ENCODE assay signal across 1 cellular context in genomic region chr20:33278700-33279099, GRCh38.
TF ChIP-seq lines count a peak whose summit lies in the region.

No MANE protein-coding gene starts in this region.

TF ChIP-seq in HepG2, 621 proteins besides CTCF, POLR2A, EP300 and RAD21 (continued from another document and continues in another):
- TF ChIP-seq ZBTB34 (CRISPR knock-in tag; IDR thresholded peaks at IDR 0.05) (no peak), ZNF256 (CRISPR knock-in tag; conservative IDR thresholded peaks at IDR 0.05) (no peak), SRSF4 (IDR thresholded peaks at IDR 0.05; ENCODE audit: low read depth, low read length, poor library complexity, severe bottlenecking) (no peak), NCOA5 (CRISPR knock-in tag; IDR thresholded peaks at IDR 0.05) (no peak), ZEB1 (IDR thresholded peaks at IDR 0.05; ENCODE audit: insufficient replicate concordance, low read depth) (no peak), ARID5B (CRISPR knock-in tag; IDR thresholded peaks at IDR 0.05) (peak; percentile 31; the same call in 1 of the 2 replicates), RXRB (CRISPR knock-in tag; IDR thresholded peaks at IDR 0.05; ENCODE audit: borderline replicate concordance) (peak; percentile 80), ZBED4 (CRISPR knock-in tag; IDR thresholded peaks at IDR 0.05; ENCODE audit: borderline replicate concordance) (no peak; the same call in 1 of the 2 replicates), KLF16 (CRISPR knock-in tag; IDR thresholded peaks at IDR 0.05) (no peak), SOX13 (IDR thresholded peaks at IDR 0.05) (no peak), SOX13 (CRISPR knock-in tag; conservative IDR thresholded peaks at IDR 0.05 in 1 of 2, IDR thresholded peaks at IDR 0.05 in 1 of 2) (peak in 1 of 2 experiments; percentile 19; a peak in 1 of 4 replicates), NFIB (CRISPR knock-in tag; IDR thresholded peaks at IDR 0.05; ENCODE audit: borderline replicate concordance) (no peak), MZF1 (CRISPR knock-in tag; IDR thresholded peaks at IDR 0.05; ENCODE audit: borderline replicate concordance) (no peak), ZNF7 (CRISPR knock-in tag; IDR thresholded peaks at IDR 0.05) (no peak), SRSF9 (IDR thresholded peaks at IDR 0.05; ENCODE audit: borderline replicate concordance, insufficient read depth, low read depth, low read length, poor library complexity, severe bottlenecking) (no peak), NR2F6 (IDR thresholded peaks at IDR 0.05) (peak; percentile 82), NR2F6 (CRISPR knock-in tag; IDR thresholded peaks at IDR 0.05) (peak; percentile 79), PAXIP1 (CRISPR knock-in tag; conservative IDR thresholded peaks at IDR 0.05) (no peak; the same call in 1 of the 2 replicates), RBFOX2 (IDR thresholded peaks at IDR 0.05; ENCODE audit: low read depth, low read length) (no peak), IKZF4 (CRISPR knock-in tag; IDR thresholded peaks at IDR 0.05; ENCODE audit: borderline replicate concordance, low read depth, not compliant biosample characterization) (no peak), RBM22 (optimal IDR thresholded peaks at IDR 0.05; ENCODE audit: low read length) (no peak), ZNF784 (CRISPR knock-in tag; IDR thresholded peaks at IDR 0.05; ENCODE audit: borderline replicate concordance) (no peak), ZNF782 (CRISPR knock-in tag; IDR thresholded peaks at IDR 0.05; ENCODE audit: borderline replicate concordance) (no peak), ZNF3 (CRISPR knock-in tag; IDR thresholded peaks at IDR 0.05) (no peak), TEAD3 (CRISPR knock-in tag; optimal IDR thresholded peaks at IDR 0.05; ENCODE audit: borderline replicate concordance) (peak; percentile 48), KLF15 (CRISPR knock-in tag; IDR thresholded peaks at IDR 0.05; ENCODE audit: borderline replicate concordance) (no peak), TEF (CRISPR knock-in tag; IDR thresholded peaks at IDR 0.05) (no peak), HOMEZ (CRISPR knock-in tag; IDR thresholded peaks at IDR 0.05; ENCODE audit: low read depth) (no peak), PHF8 (CRISPR knock-in tag; IDR thresholded peaks at IDR 0.05) (no peak), ZNF382 (CRISPR knock-in tag; IDR thresholded peaks at IDR 0.05; ENCODE audit: borderline replicate concordance) (no peak), MAX (IDR thresholded peaks at IDR 0.05) (no peak), ZNF768 (CRISPR knock-in tag; IDR thresholded peaks at IDR 0.05) (no peak), ZNF558 (CRISPR knock-in tag; IDR thresholded peaks at IDR 0.05; ENCODE audit: borderline replicate concordance) (no peak), DPF2 (CRISPR knock-in tag; IDR thresholded peaks at IDR 0.05; ENCODE audit: borderline replicate concordance, low read depth) (no peak), ZNF629 (CRISPR knock-in tag; conservative IDR thresholded peaks at IDR 0.05) (peak; percentile 22; the same call in 1 of the 2 replicates), TSC22D2 (CRISPR knock-in tag; IDR thresholded peaks at IDR 0.05; ENCODE audit: borderline replicate concordance) (no peak), RBM39 (IDR thresholded peaks at IDR 0.05; ENCODE audit: low read depth, low read length, poor library complexity, severe bottlenecking) (no peak), RARA (CRISPR knock-in tag; IDR thresholded peaks at IDR 0.05) (peak; percentile 86), HMG20B (CRISPR knock-in tag; conservative IDR thresholded peaks at IDR 0.05) (no peak), SP4 (CRISPR knock-in tag; IDR thresholded peaks at IDR 0.05) (no peak), CEBPZ (IDR thresholded peaks at IDR 0.05; ENCODE audit: low read length) (no peak)
